6 cellular contexts compared by ENCODE assay signal in genomic region chr12:131891722-131892121, GRCh38. TPM values are rescaled to one million over a fixed set of nuclear protein-coding genes. Genes with fewer than 3 reads are reported as not detected.
DNase-seq lines count a peak whose midpoint lies in the region; ATAC-seq, FAIRE-seq and TF ChIP-seq lines count a peak whose summit lies in the region.
"Not testable (repeated sequence)": the region's sequence is repeated elsewhere in the genome, so short reads cannot be mapped to it uniquely, and the experiment has no call there.

No MANE protein-coding gene starts in this region.

- TF ChIP-seq EP300 in K562 (IDR thresholded peaks at IDR 0.05; ENCODE audit: low read length): not testable (repeated sequence)

- not testable (repeated sequence) for DNase-seq in CD4-positive, alpha-beta T cell; K562 (ENCODE audit: extremely low read depth in 1 of 4, low spot score in 3 of 4); natural killer cell; stimulated activated effector memory CD8-positive, alpha-beta T cell treated with anti-CD3 and anti-CD28 coated beads, Interleukin-12 subunit alpha, Interleukin-12 subunit beta, amount 100 ng/mL, for 72 hours (ENCODE audit: low spot score in 2 of 2)
- DNase-seq in Right ventricle myocardium superior: peak; percentile 21

- not testable (repeated sequence) for H3K27ac ChIP-seq in CD4-positive, alpha-beta T cell (ENCODE audit: low read depth, low read length); HEK293 (ENCODE audit: extremely low read depth, low read depth, low read length); K562 (ENCODE audit: extremely low read depth, low read depth, low read length)

- H3K27me3 ChIP-seq in CD4-positive, alpha-beta T cell (ENCODE audit: control insufficient read depth, insufficient read depth, low read length); K562 (ENCODE audit: control insufficient read depth in 2 of 2, insufficient read depth in 2 of 2, low read length in 2 of 2): not testable (repeated sequence)

- not testable (repeated sequence) for H3K4me3 ChIP-seq in HEK293 (ENCODE audit: low read depth, low read length); K562

- not testable (repeated sequence) for H2AFZ ChIP-seq in K562 (ENCODE audit: low read depth, low read length)

- peaks cover 12% of the 10 kb centered on the region for H3K79me2 ChIP-seq in K562 (ENCODE audit: control insufficient read depth, insufficient read depth, low read length)

- H3K4me3 Mint-ChIP-seq in CD4-positive, alpha-beta T cell: peak overlapping the region; percentile 66
- peak overlapping the region; percentile 31 for H3K4me3 Mint-ChIP-seq in natural killer cell
- H3K4me3 Mint-ChIP-seq in stimulated activated effector memory CD8-positive, alpha-beta T cell treated with anti-CD3 and anti-CD28 coated beads, Interleukin-12 subunit alpha, Interleukin-12 subunit beta, amount 100 ng/mL, for 72 hours: not testable (repeated sequence)

- H3K9me1 ChIP-seq in K562 (ENCODE audit: control insufficient read depth, insufficient read depth, low read length): not testable (repeated sequence)

- H3K4me2 ChIP-seq in K562 (ENCODE audit: insufficient read depth, low read length): not testable (repeated sequence)

- intact Hi-C loops in CD4-positive, alpha-beta T cell (cut with DNase I, micrococcal nuclease): loop anchor here in 1 of 2 experiments (5.0 kb wide), 2 partner anchors 179 to 191 kb away; partner anchors contain the start of gene SFSWAP
- intact Hi-C loops in K562 (cut with micrococcal nuclease); Right ventricle myocardium superior (cut with DNase I); natural killer cell (cut with micrococcal nuclease): not testable (repeated sequence)

- H3K9ac ChIP-seq in K562 (ENCODE audit: insufficient read depth in 1 of 2, low read depth in 2 of 2, low read length in 2 of 2): not testable (repeated sequence)

- not testable (repeated sequence) for H3K4me1 Mint-ChIP-seq in CD4-positive, alpha-beta T cell (ENCODE audit: low read depth); stimulated activated effector memory CD8-positive, alpha-beta T cell treated with anti-CD3 and anti-CD28 coated beads, Interleukin-12 subunit alpha, Interleukin-12 subunit beta, amount 100 ng/mL, for 72 hours
- peaks cover 0 to 17% of the 10 kb centered on the region in 2 donors for H3K4me1 Mint-ChIP-seq in natural killer cell

- H3K36me3 Mint-ChIP-seq in CD4-positive, alpha-beta T cell (ENCODE audit: low read depth); natural killer cell; stimulated activated effector memory CD8-positive, alpha-beta T cell treated with anti-CD3 and anti-CD28 coated beads, Interleukin-12 subunit alpha, Interleukin-12 subunit beta, amount 100 ng/mL, for 72 hours: not testable (repeated sequence)

- not testable (repeated sequence) for H4K20me1 ChIP-seq in K562 (replicated peaks; ENCODE audit: control insufficient read depth, insufficient read depth, low read length)

- H3K9me3 ChIP-seq in CD4-positive, alpha-beta T cell (ENCODE audit: control insufficient read depth, low read length); HEK293 (ENCODE audit: control insufficient read depth, insufficient read depth, low read depth, low read length); K562 (replicated peaks; ENCODE audit: control insufficient read depth, insufficient read depth, low read depth, low read length): not testable (repeated sequence)

- TF ChIP-seq CTCF in CD4-positive, alpha-beta T cell (IDR thresholded peaks at IDR 0.05); HEK293 (tag by site-specific recombination; IDR thresholded peaks at IDR 0.05); K562 (IDR thresholded peaks at IDR 0.05 in 2 of 3, conservative IDR thresholded peaks at IDR 0.05 in 1 of 3; ENCODE audit: insufficient read depth in 2 of 3, low read depth in 1 of 3, low read length in 3 of 3); natural killer cell (IDR thresholded peaks at IDR 0.05): not testable (repeated sequence)

- not testable (repeated sequence) for H3K27ac Mint-ChIP-seq in CD4-positive, alpha-beta T cell; natural killer cell
- peak overlapping the region; percentile 64 for H3K27ac Mint-ChIP-seq in stimulated activated effector memory CD8-positive, alpha-beta T cell treated with anti-CD3 and anti-CD28 coated beads, Interleukin-12 subunit alpha, Interleukin-12 subunit beta, amount 100 ng/mL, for 72 hours

- H3K9me3 Mint-ChIP-seq in CD4-positive, alpha-beta T cell; natural killer cell; stimulated activated effector memory CD8-positive, alpha-beta T cell treated with anti-CD3 and anti-CD28 coated beads, Interleukin-12 subunit alpha, Interleukin-12 subunit beta, amount 100 ng/mL, for 72 hours: not testable (repeated sequence)

- not testable (repeated sequence) for TF ChIP-seq POLR2A in K562 (conservative IDR thresholded peaks at IDR 0.05)

- not testable (repeated sequence) for H3K27me3 Mint-ChIP-seq in CD4-positive, alpha-beta T cell
- H3K27me3 Mint-ChIP-seq in natural killer cell (ENCODE audit: low read depth in 2 of 2): peaks cover 7 to 16% of the 10 kb centered on the region in 2 donors

- BruUV-seq in K562 (replicated peaks; lab: Mats Ljungman, UMichigan): not testable (repeated sequence)

- not testable (repeated sequence) for FAIRE-seq in K562 (lab: Jason Lieb, UNC)

- 58% methylated on average over 8 of the region's 8 CpGs for WGBS in K562 (ENCODE audit: insufficient coverage, low coverage, missing lambda C conversion rate)

- ATAC-seq in CD4-positive, alpha-beta T cell (ENCODE audit: poor library complexity); K562; Right ventricle myocardium superior (ENCODE audit: poor library complexity); natural killer cell; stimulated activated effector memory CD8-positive, alpha-beta T cell treated with anti-CD3 and anti-CD28 coated beads, Interleukin-12 subunit alpha, Interleukin-12 subunit beta, amount 100 ng/mL, for 72 hours: not testable (repeated sequence)

- POLR2A ChIA-PET in CD4-positive, alpha-beta T cell (lab: Charles Lee); HEK293 (lab: Yijun Ruan, JAX); K562 (lab: Yijun Ruan, JAX): not testable (repeated sequence)

- in situ Hi-C loops in K562 (cut with MboI): not testable (repeated sequence)

- not testable (repeated sequence) for TF ChIP-seq RAD21 in K562 (CRISPR knock-in tag; conservative IDR thresholded peaks at IDR 0.05 in 1 of 2, IDR thresholded peaks at IDR 0.05 in 1 of 2)

- not testable (repeated sequence) for H3K36me3 ChIP-seq in HEK293 (ENCODE audit: control insufficient read depth in 2 of 2, insufficient read depth in 1 of 2, low read length in 2 of 2); K562 (ENCODE audit: control insufficient read depth, insufficient read depth, low read length)

- CTCF ChIA-PET in CD4-positive, alpha-beta T cell (lab: Charles Lee); HEK293 (lab: Yijun Ruan, JAX); K562 (lab: Yijun Ruan, JAX; ENCODE audit: low intra/inter-chr PET ratio): not testable (repeated sequence)

- H3K4me1 ChIP-seq in HEK293 (ENCODE audit: control insufficient read depth, insufficient read depth, low read length): not testable (repeated sequence)
- peaks cover 4 to 27% of the 10 kb centered on the region in 2 experiments; a peak in 4 of 5 replicates for H3K4me1 ChIP-seq in K562 (replicated peaks in 1 of 2; ENCODE audit: control insufficient read depth in 2 of 2, insufficient read depth in 2 of 2, low read length in 2 of 2)

RNA-seq across cellular contexts. Expression of gene ULK1, which starts 2.7 kb away (rescaled TPM):
- 10 to 100 TPM; 85.0 to 91.6 TPM for total RNA-seq in CD4-positive, alpha-beta T cell
- total RNA-seq in K562 (2011; cell fraction: chromatin; rRNA removed; ENCODE audit: low replicate concordance): 40.7 and 125 TPM in 2 replicates
- 72.5 and 83.8 TPM in 2 replicates for total RNA-seq in K562 (2011; cell fraction: nucleolus; rRNA removed)
- total RNA-seq in K562 (2011; cell fraction: nucleoplasm; rRNA removed): 47.5 and 50.5 TPM in 2 replicates
- total RNA-seq in K562 (2014; rRNA removed): 4.2 and 5.6 TPM in 2 replicates
- 0.83 and 0.98 TPM in 2 replicates for total RNA-seq in K562 (2014; rRNA removed; fragmentation: Illumina TruSeq; extraction: Trizol)
- 2.0 and 3.6 TPM in 2 replicates for total RNA-seq in K562 (2015; rRNA removed; fragmentation: Illumina TruSeq; extraction: Trizol)
- 17.3 and 29.4 TPM in 2 replicates for total RNA-seq in K562 (2021)
- 3.2 and 6.2 TPM in 2 replicates for polyA plus RNA-seq in K562 (2011; rRNA removed)
- 2.1 and 4.1 TPM in 2 replicates for polyA plus RNA-seq in K562 (2011; cell fraction: cytosol; rRNA removed)
- polyA plus RNA-seq in K562 (2011; cell fraction: nucleus; rRNA removed): 62.1 and 86.4 TPM in 2 replicates
- 12.1 and 39.2 TPM in 2 replicates for polyA plus RNA-seq in K562 (2012)
- 2.5 and 9.1 TPM in 2 replicates for polyA plus RNA-seq in K562 (2014; fragmentation: Illumina TruSeq; extraction: Trizol)
- polyA plus RNA-seq in K562 (2014; fragmentation: Nextera tagmentation; extraction: Ambion mirVana): under 1 TPM; 0.15 to 0.29 TPM
- polyA plus RNA-seq in K562 (2014; rRNA removed): 13.2 and 16.9 TPM in 2 replicates
- 1.3 and 1.8 TPM in 2 replicates for polyA minus RNA-seq in K562 (2011; rRNA and poly(A)+ RNA removed)
- 3.1 and 11.4 TPM in 2 replicates for polyA minus RNA-seq in K562 (2011; cell fraction: cytosol; rRNA and poly(A)+ RNA removed)
- 15.5 and 15.9 TPM in 2 replicates for polyA minus RNA-seq in K562 (2011; cell fraction: nucleus; rRNA and poly(A)+ RNA removed)
- total RNA-seq in Right ventricle myocardium superior: 49.8 TPM
- total RNA-seq in natural killer cell: 100 to 1,000 TPM in 2 of 3 donors, 10 to 100 TPM in 1; 99.1 to 142 (median 123) TPM

RNA-seq across cellular contexts. Expression of gene PUS1, which starts 37.4 kb away (rescaled TPM):
- total RNA-seq in CD4-positive, alpha-beta T cell: 10 to 100 TPM; 17.7 to 18.2 TPM
- 97.0 and 232 TPM in 2 replicates for total RNA-seq in K562 (2011; cell fraction: chromatin; rRNA removed; ENCODE audit: low replicate concordance)
- total RNA-seq in K562 (2011; cell fraction: nucleolus; rRNA removed): 140 and 151 TPM in 2 replicates
- 123 and 134 TPM in 2 replicates for total RNA-seq in K562 (2011; cell fraction: nucleoplasm; rRNA removed)
- 35.6 and 53.2 TPM in 2 replicates for total RNA-seq in K562 (2014; rRNA removed)
- 13.6 and 16.4 TPM in 2 replicates for total RNA-seq in K562 (2014; rRNA removed; fragmentation: Illumina TruSeq; extraction: Trizol)
- 29.7 and 30.0 TPM in 2 replicates for total RNA-seq in K562 (2015; rRNA removed; fragmentation: Illumina TruSeq; extraction: Trizol)
- 79.3 and 90.8 TPM in 2 replicates for total RNA-seq in K562 (2021)
- 27.9 and 36.5 TPM in 2 replicates for polyA plus RNA-seq in K562 (2011; rRNA removed)
- polyA plus RNA-seq in K562 (2011; cell fraction: cytosol; rRNA removed): 28.1 and 41.6 TPM in 2 replicates
- 56.2 and 84.8 TPM in 2 replicates for polyA plus RNA-seq in K562 (2011; cell fraction: nucleus; rRNA removed)
- polyA plus RNA-seq in K562 (2012): 37.5 and 51.4 TPM in 2 replicates
- 30.3 and 39.8 TPM in 2 replicates for polyA plus RNA-seq in K562 (2014; fragmentation: Illumina TruSeq; extraction: Trizol)
- 1 to 10 TPM; 1.9 to 3.8 TPM for polyA plus RNA-seq in K562 (2014; fragmentation: Nextera tagmentation; extraction: Ambion mirVana)
- 71.4 and 73.4 TPM in 2 replicates for polyA plus RNA-seq in K562 (2014; rRNA removed)
- polyA minus RNA-seq in K562 (2011; rRNA and poly(A)+ RNA removed): 16.8 and 21.8 TPM in 2 replicates
- polyA minus RNA-seq in K562 (2011; cell fraction: cytosol; rRNA and poly(A)+ RNA removed): 30.8 and 32.0 TPM in 2 replicates
- polyA minus RNA-seq in K562 (2011; cell fraction: nucleus; rRNA and poly(A)+ RNA removed): 27.3 and 32.4 TPM in 2 replicates
- 5.8 TPM for total RNA-seq in Right ventricle myocardium superior
- total RNA-seq in natural killer cell: 10 to 100 TPM; 16.9 to 21.9 (median 20.6) TPM

RNA-seq across cellular contexts. Expression of gene EP400, which starts 58.0 kb away (rescaled TPM):
- 10 to 100 TPM; 56.4 to 56.5 TPM for total RNA-seq in CD4-positive, alpha-beta T cell
- total RNA-seq in K562 (2011; cell fraction: chromatin; rRNA removed; ENCODE audit: low replicate concordance): 149 and 175 TPM in 2 replicates
- total RNA-seq in K562 (2011; cell fraction: nucleolus; rRNA removed): 61.2 and 71.2 TPM in 2 replicates
- 111 and 165 TPM in 2 replicates for total RNA-seq in K562 (2011; cell fraction: nucleoplasm; rRNA removed)
- total RNA-seq in K562 (2014; rRNA removed): 7.7 and 12.2 TPM in 2 replicates
- 7.0 TPM in 2 replicates for total RNA-seq in K562 (2014; rRNA removed; fragmentation: Illumina TruSeq; extraction: Trizol)
- total RNA-seq in K562 (2015; rRNA removed; fragmentation: Illumina TruSeq; extraction: Trizol): 6.9 and 8.1 TPM in 2 replicates
- 49.2 and 58.0 TPM in 2 replicates for total RNA-seq in K562 (2021)
- 6.5 and 8.3 TPM in 2 replicates for polyA plus RNA-seq in K562 (2011; rRNA removed)
- polyA plus RNA-seq in K562 (2011; cell fraction: cytosol; rRNA removed): 5.4 and 6.5 TPM in 2 replicates
- polyA plus RNA-seq in K562 (2011; cell fraction: nucleus; rRNA removed): 38.0 and 44.2 TPM in 2 replicates
- polyA plus RNA-seq in K562 (2012): 27.7 and 40.7 TPM in 2 replicates
- polyA plus RNA-seq in K562 (2014; fragmentation: Illumina TruSeq; extraction: Trizol): 29.8 and 32.3 TPM in 2 replicates
- polyA plus RNA-seq in K562 (2014; fragmentation: Nextera tagmentation; extraction: Ambion mirVana): 1 to 10 TPM; 4.5 to 6.7 TPM
- polyA plus RNA-seq in K562 (2014; rRNA removed): 22.2 and 23.5 TPM in 2 replicates
- polyA minus RNA-seq in K562 (2011; rRNA and poly(A)+ RNA removed): 13.1 and 16.0 TPM in 2 replicates
- polyA minus RNA-seq in K562 (2011; cell fraction: cytosol; rRNA and poly(A)+ RNA removed): 17.0 and 23.8 TPM in 2 replicates
- 18.7 and 27.0 TPM in 2 replicates for polyA minus RNA-seq in K562 (2011; cell fraction: nucleus; rRNA and poly(A)+ RNA removed)
- 12.3 TPM for total RNA-seq in Right ventricle myocardium superior
- 10 to 100 TPM; 62.8 to 81.1 (median 80.1) TPM for total RNA-seq in natural killer cell
